In genomic region chrX:153989971-153990655, GRCh38 we compare ENCODE assay signal across 18 cellular contexts. TPM values are rescaled to one million over a fixed set of nuclear protein-coding genes. Genes with fewer than 3 reads are reported as not detected.
A peak's percentile ranks its signal among the peaks of the same experiment; 100 is the strongest.
DNase-seq lines count a peak whose midpoint lies in the region; ATAC-seq and TF ChIP-seq lines count a peak whose summit lies in the region.
"Had no signal": no experiment of that assay in that cellular context is flagged by ENCODE, and none has a peak within 500 bp of the region (broad histone marks: within the 10 kb centered on the region; RNA-seq: fewer than 3 reads in every experiment).

No MANE protein-coding gene starts in this region.

- no peaks in the 10 kb centered on the region for H3K4me1 ChIP-seq in osteoblast (ENCODE audit: insufficient read depth, low read length)
- H3K4me1 ChIP-seq: A549 had no signal

- intact Hi-C loops in activated CD8-positive, alpha-beta T cell treated with anti-CD3 and anti-CD28 coated beads for 36 hours (cut with micrococcal nuclease), result no loop called here

- H3K36me3 ChIP-seq in osteoblast (ENCODE audit: insufficient read depth, low read length), result no peaks in the 10 kb centered on the region

- H3K4me3 Mint-ChIP-seq in activated T-cell treated with anti-CD3 and anti-CD28 coated beads, Interleukin-2, amount 50 U/mL, for 24 hours, result no peak overlapping the region
- H3K4me3 Mint-ChIP-seq in activated CD8-positive, alpha-beta T cell treated with anti-CD3 and anti-CD28 coated beads for 36 hours, result peak overlapping the region; percentile 42
- H3K4me3 Mint-ChIP-seq: brain; mesothelial cell of epicardium; neural crest cell; T-helper 2 cell treated with Interferon-gamma antibody and Interleukin-4, amounts not matched to agents 5 μg/mL and 100 μg/mL, for 36 hours; WTC11 had no signal

- H4K20me1 ChIP-seq in osteoblast (ENCODE audit: insufficient read depth, low read length), result no peaks in the 10 kb centered on the region

- CTCF ChIA-PET in activated CD8-positive, alpha-beta T cell treated with anti-CD3 and anti-CD28 coated beads for 36 hours (lab: Charles Lee), result interaction anchor here (1.1 to 1.2 kb wide), 2 partner anchors 9 to 23 kb away, joined by 3 to 4 read pairs; no protein-coding TSS in a partner anchor

- H3K27me3 Mint-ChIP-seq in activated T-cell treated with anti-CD3 and anti-CD28 coated beads, Interleukin-2, amount 50 U/mL, for 24 hours, result peaks cover 33% of the 10 kb centered on the region
- no peaks in the 10 kb centered on the region for H3K27me3 Mint-ChIP-seq in activated CD8-positive, alpha-beta T cell treated with anti-CD3 and anti-CD28 coated beads for 36 hours

- peak; percentile 46 for ATAC-seq in activated CD8-positive, alpha-beta T cell treated with anti-CD3 and anti-CD28 coated beads for 36 hours
- no peak for ATAC-seq in HG03571 (IDR thresholded peaks at IDR 0.05; ENCODE audit: unreplicated experiment)
- ATAC-seq in GM18498 (IDR thresholded peaks at IDR 0.05; ENCODE audit: unreplicated experiment), result no peak
- ATAC-seq: A549, WTC11 had no signal

- H3K79me2 ChIP-seq in osteoblast (ENCODE audit: insufficient read depth, low read length), result no peaks in the 10 kb centered on the region

- peaks cover 3% of the 10 kb centered on the region for H3K27me3 ChIP-seq in osteoblast (ENCODE audit: insufficient read depth, low read length)

- no peak for TF ChIP-seq CTCF in activated CD8-positive, alpha-beta T cell treated with anti-CD3 and anti-CD28 coated beads for 36 hours (IDR thresholded peaks at IDR 0.05)
- no peak for TF ChIP-seq CTCF in osteoblast (IDR thresholded peaks at IDR 0.05; ENCODE audit: extremely low read depth, low read depth, low read length)

- H3K27ac ChIP-seq in osteoblast (ENCODE audit: low read depth, low read length), result no peak overlapping the region
- H3K27ac ChIP-seq: A549 had no signal

- H3K27ac Mint-ChIP-seq in activated T-cell treated with anti-CD3 and anti-CD28 coated beads, Interleukin-2, amount 50 U/mL, for 24 hours, result peak overlapping the region; percentile 76
- peak overlapping the region; percentile 83 for H3K27ac Mint-ChIP-seq in activated CD8-positive, alpha-beta T cell treated with anti-CD3 and anti-CD28 coated beads for 36 hours
- H3K27ac Mint-ChIP-seq: mesothelial cell of epicardium, WTC11 had no signal

- no peak for DNase-seq in activated T-cell treated with anti-CD3 and anti-CD28 coated beads, Interleukin-2, amount 50 U/mL, for 24 hours
- no peak for DNase-seq in activated T-cell treated with anti-CD3 and anti-CD28 coated beads, Interleukin-2, amount 50 U/mL, for 48 hours
- peak; percentile 65 for DNase-seq in activated CD8-positive, alpha-beta T cell treated with anti-CD3 and anti-CD28 coated beads for 36 hours
- peak; percentile 43 for DNase-seq in osteoblast (ENCODE audit: insufficient read length, low spot score, missing footprints)
- DNase-seq: C1 segment of cervical spinal cord; glutamatergic neuron; GOT3; NCI-H2107; stimulated activated CD4-positive, alpha-beta T cell treated with anti-CD3 and anti-CD28 coated beads, Interleukin-4, amount 100 ng/mL, for 24 hours; substantia nigra had no signal

- no peak overlapping the region for H3K4me3 ChIP-seq in osteoblast (ENCODE audit: insufficient read depth, low read length)
- H3K4me3 ChIP-seq: A549 had no signal

- POLR2A ChIA-PET in activated CD8-positive, alpha-beta T cell treated with anti-CD3 and anti-CD28 coated beads for 36 hours (lab: Charles Lee), result interaction anchor here (1.1 to 1.4 kb wide), 3 partner anchors 16 to 21 kb away, joined by 3 to 8 read pairs (median 4); partner anchors contain the start of gene HCFC1

- no peaks in the 10 kb centered on the region for H3K9me3 Mint-ChIP-seq in activated T-cell treated with anti-CD3 and anti-CD28 coated beads, Interleukin-2, amount 50 U/mL, for 24 hours
- no peaks in the 10 kb centered on the region for H3K9me3 Mint-ChIP-seq in activated CD8-positive, alpha-beta T cell treated with anti-CD3 and anti-CD28 coated beads for 36 hours
- H3K9me3 Mint-ChIP-seq: neural crest cell; T-helper 2 cell treated with Interferon-gamma antibody and Interleukin-4, amounts not matched to agents 5 μg/mL and 100 μg/mL, for 36 hours; WTC11 had no signal

- H3K9me3 ChIP-seq in osteoblast (ENCODE audit: low read depth, low read length), result no peaks in the 10 kb centered on the region
- H3K9me3 ChIP-seq: A549 had no signal

- peaks cover 23% of the 10 kb centered on the region for H3K4me1 Mint-ChIP-seq in activated T-cell treated with anti-CD3 and anti-CD28 coated beads, Interleukin-2, amount 50 U/mL, for 24 hours (ENCODE audit: low read depth)
- peaks cover 21% of the 10 kb centered on the region for H3K4me1 Mint-ChIP-seq in activated CD8-positive, alpha-beta T cell treated with anti-CD3 and anti-CD28 coated beads for 36 hours (ENCODE audit: low read depth)
- H3K4me1 Mint-ChIP-seq: mesothelial cell of epicardium, WTC11 had no signal

- H2AFZ ChIP-seq in osteoblast (ENCODE audit: low read length), result no peak overlapping the region

- H3K4me2 ChIP-seq in osteoblast (ENCODE audit: insufficient read depth, low read length), result no peak overlapping the region
- H3K4me2 ChIP-seq: A549 had no signal

- no peaks in the 10 kb centered on the region for H3K36me3 Mint-ChIP-seq in activated T-cell treated with anti-CD3 and anti-CD28 coated beads, Interleukin-2, amount 50 U/mL, for 24 hours (ENCODE audit: low read depth)
- H3K36me3 Mint-ChIP-seq in activated CD8-positive, alpha-beta T cell treated with anti-CD3 and anti-CD28 coated beads for 36 hours (ENCODE audit: low read depth), result no peaks in the 10 kb centered on the region
- H3K36me3 Mint-ChIP-seq: brain, mesothelial cell of epicardium, WTC11 had no signal

RNA-seq across cellular contexts. Expression of gene TMEM187, which starts 17.6 kb away (rescaled TPM):
- total RNA-seq in activated CD8-positive, alpha-beta T cell treated with anti-CD3 and anti-CD28 coated beads for 36 hours, result 1 to 10 TPM; 4.4 to 4.5 TPM
- 6.9 and 8.5 TPM in 2 replicates for total RNA-seq in osteoblast

RNA-seq across cellular contexts. Expression of gene HCFC1, which starts 18.5 kb away (rescaled TPM):
- total RNA-seq in activated CD8-positive, alpha-beta T cell treated with anti-CD3 and anti-CD28 coated beads for 36 hours, result 100 to 1,000 TPM; 115 to 116 TPM
- 22.1 and 24.6 TPM in 2 replicates for total RNA-seq in osteoblast

RNA-seq across cellular contexts. Expression of gene IRAK1, which starts 29.6 kb away (rescaled TPM):
- 100 to 1,000 TPM; 134 to 136 TPM for total RNA-seq in activated CD8-positive, alpha-beta T cell treated with anti-CD3 and anti-CD28 coated beads for 36 hours
- total RNA-seq in osteoblast, result 99.5 and 100 TPM in 2 replicates

RNA-seq across cellular contexts. Expression of gene RENBP, which starts 45.7 kb away (rescaled TPM):
- 10 to 100 TPM; 14.3 to 15.8 TPM for total RNA-seq in activated CD8-positive, alpha-beta T cell treated with anti-CD3 and anti-CD28 coated beads for 36 hours
- 6.5 TPM in 2 replicates for total RNA-seq in osteoblast

RNA-seq across cellular contexts. Expression of gene NAA10, which starts 55.3 kb away (rescaled TPM):
- total RNA-seq in activated CD8-positive, alpha-beta T cell treated with anti-CD3 and anti-CD28 coated beads for 36 hours, result 100 to 1,000 TPM; 123 to 136 TPM
- 43.4 and 46.3 TPM in 2 replicates for total RNA-seq in osteoblast

Comparison
In these comparisons a context has a peak if more than half of its experiments do, and no peak if none do; other contexts are left out.
1. DNase-seq: peak in activated CD8-positive, alpha-beta T cell treated with anti-CD3 and anti-CD28 coated beads for 36 hours (single experiment) and osteoblast (single experiment); none in activated T-cell treated with anti-CD3 and anti-CD28 coated beads, Interleukin-2, amount 50 U/mL, for 24 hours (single experiment) and activated T-cell treated with anti-CD3 and anti-CD28 coated beads, Interleukin-2, amount 50 U/mL, for 48 hours (0 of 2).